ENCODE assay signal across 1 cellular context in genomic region chr11:101082813-101083212, GRCh38.
TF ChIP-seq lines count a peak whose summit lies in the region.

No MANE protein-coding gene starts in this region.

TF ChIP-seq in H1, 55 proteins besides CTCF, POLR2A, EP300 and RAD21 (continued from another document):
- TF ChIP-seq RBBP5 (IDR thresholded peaks at IDR 0.05; ENCODE audit: borderline replicate concordance, low read depth, low read length) (no peak), SIN3A (conservative IDR thresholded peaks at IDR 0.05 in 1 of 2, IDR thresholded peaks at IDR 0.05 in 1 of 2; ENCODE audit: low read depth in 1 of 2, low read length in 2 of 2) (no peak), CBX8 (IDR thresholded peaks at IDR 0.05; ENCODE audit: borderline replicate concordance, low read depth, low read length) (no peak), BACH1 (IDR thresholded peaks at IDR 0.05; ENCODE audit: low read length) (no peak), PHF8 (conservative IDR thresholded peaks at IDR 0.05; ENCODE audit: low read depth, low read length) (no peak), CEBPB (IDR thresholded peaks at IDR 0.05; ENCODE audit: low read depth, low read length) (no peak), SIX5 (IDR thresholded peaks at IDR 0.05; ENCODE audit: low read depth, low read length) (no peak), SAP30 (IDR thresholded peaks at IDR 0.05; ENCODE audit: insufficient read depth, insufficient replicate concordance, low read length) (no peak), SP2 (IDR thresholded peaks at IDR 0.05; ENCODE audit: low read length) (no peak), BCL11A (IDR thresholded peaks at IDR 0.05; ENCODE audit: low read depth in 2 of 2, low read length in 2 of 2) (no peak)
TF ChIP-seq in H1: peak in this region for 0.
